Comparison of ENCODE assay signal across 18 cellular contexts in genomic region chr11:2758751-2759150, GRCh38.
"Had no signal": no experiment of that assay in that cellular context is flagged by ENCODE, and none has a peak within 500 bp of the region (broad histone marks: within the 10 kb centered on the region; RNA-seq: fewer than 3 reads in every experiment).

No MANE protein-coding gene starts in this region.

- H3K9me3 ChIP-seq: breast epithelium, esophagus squamous epithelium, testis had no signal

- H3K36me3 ChIP-seq: breast epithelium, esophagus squamous epithelium, heart right ventricle, SJCRH30, stomach had no signal

- H3K4me3 Mint-ChIP-seq: activated CD4-positive, alpha-beta memory T cell treated with anti-CD3 and anti-CD28 coated beads for 36 hours; activated T-helper 17 cell treated with anti-CD3 and anti-CD28 coated beads, Interleukin-2, amount 50 U/mL, for 72 hours; immature natural killer cell; natural killer cell treated with Interleukin-12 subunit alpha and Interleukin-12 subunit beta and Interleukin-15 and Interleukin-18, amount 100 ng/mL, for 72 hours had no signal

- DNase-seq: activated CD4-positive, alpha-beta memory T cell treated with anti-CD3 and anti-CD28 coated beads for 36 hours; activated naive CD4-positive, alpha-beta T cell treated with Interleukin-2 at 50 U/mL for 16 hours; activated T-cell treated with anti-CD3 and anti-CD28 coated beads for 4 hours; cerebellar nuclear complex; dermis blood vessel endothelial cell; effector memory CD4-positive, alpha-beta T cell; esophagus squamous epithelium; heart right ventricle; immature natural killer cell; occipital lobe; SJCRH30; stimulated activated CD4-positive, alpha-beta T cell treated with anti-CD3 and anti-CD28 coated beads, Interleukin-12 subunit alpha, Interleukin-12 subunit beta, amount 100 ng/mL, for 4 hours; T1000; testis had no signal

- ATAC-seq: activated T-helper 17 cell treated with anti-CD3 and anti-CD28 coated beads, Interleukin-2, amount 50 U/mL, for 72 hours had no signal

- H3K9me3 Mint-ChIP-seq: immature natural killer cell; natural killer cell treated with Interleukin-12 subunit alpha and Interleukin-12 subunit beta and Interleukin-15 and Interleukin-18, amount 100 ng/mL, for 72 hours had no signal

- H3K27ac Mint-ChIP-seq: activated CD4-positive, alpha-beta memory T cell treated with anti-CD3 and anti-CD28 coated beads for 36 hours; activated T-helper 17 cell treated with anti-CD3 and anti-CD28 coated beads, Interleukin-2, amount 50 U/mL, for 72 hours; immature natural killer cell; natural killer cell treated with Interleukin-12 subunit alpha and Interleukin-12 subunit beta and Interleukin-15 and Interleukin-18, amount 100 ng/mL, for 72 hours had no signal

- H3K27me3 ChIP-seq: breast epithelium, esophagus squamous epithelium, heart right ventricle, SJCRH30, stomach, testis had no signal

- H3K4me1 Mint-ChIP-seq: activated T-helper 17 cell treated with anti-CD3 and anti-CD28 coated beads, Interleukin-2, amount 50 U/mL, for 72 hours; immature natural killer cell had no signal

- H3K4me3 ChIP-seq: breast epithelium, esophagus squamous epithelium, heart right ventricle, SJCRH30, stomach, testis had no signal

- H3K27ac ChIP-seq: breast epithelium, esophagus squamous epithelium, heart right ventricle, SJCRH30, stomach, testis had no signal

- H3K4me1 ChIP-seq: breast epithelium, esophagus squamous epithelium, heart right ventricle, SJCRH30, stomach, testis had no signal

- H3K27me3 Mint-ChIP-seq: activated CD4-positive, alpha-beta memory T cell treated with anti-CD3 and anti-CD28 coated beads for 36 hours; activated T-helper 17 cell treated with anti-CD3 and anti-CD28 coated beads, Interleukin-2, amount 50 U/mL, for 72 hours had no signal

- H3K36me3 Mint-ChIP-seq: immature natural killer cell; natural killer cell treated with Interleukin-12 subunit alpha and Interleukin-12 subunit beta and Interleukin-15 and Interleukin-18, amount 100 ng/mL, for 72 hours had no signal
